24 cellular contexts compared by ENCODE assay signal in genomic region chrX:54819201-54819600, GRCh38. TPM values are rescaled to one million over a fixed set of nuclear protein-coding genes. Genes with fewer than 3 reads are reported as not detected.
A peak's percentile ranks its signal among the peaks of the same experiment; 100 is the strongest.
DNase-seq lines count a peak whose midpoint lies in the region; ATAC-seq and TF ChIP-seq lines count a peak whose summit lies in the region.
"Had no signal": no experiment of that assay in that cellular context is flagged by ENCODE, and none has a peak within 500 bp of the region (broad histone marks: within the 10 kb centered on the region; RNA-seq: fewer than 3 reads in every experiment).

No MANE protein-coding gene starts in this region.

- no peak for DNase-seq in CD8-positive, alpha-beta T cell
- DNase-seq in OCI-LY7 (ENCODE audit: low spot score) (peak; percentile 8), kidney tubule cell (ENCODE audit: low spot score) (peak; percentile 5), renal cortical epithelial cell (ENCODE audit: low read depth) (peak; percentile 6), natural killer cell (no peak)
- no peak for DNase-seq in activated CD8-positive, alpha-beta memory T cell treated with anti-CD3 and anti-CD28 coated beads for 24 hours
- DNase-seq: CD4-positive, CD25-positive, alpha-beta regulatory T cell; COR-L47; DMS79; MG63; NCI-H1417; NCI-H1694 treated with DMSO at 0.1 percent for 48 hours; NCI-H2081 treated with DMSO at 0.1 percent for 48 hours; NCI-H2171 treated with DMSO at 0.1 percent for 48 hours; NCI-H446; NCI-H526 had no signal

- no peaks in the 10 kb centered on the region for H4K20me1 ChIP-seq in OCI-LY7 (ENCODE audit: insufficient read depth, low read length)

- POLR2A ChIA-PET in CD8-positive, alpha-beta T cell (lab: Charles Lee): no interaction called here
- POLR2A ChIA-PET in OCI-LY7 (lab: Charles Lee): no interaction called here

- H3K36me3 ChIP-seq in CD8-positive, alpha-beta T cell (ENCODE audit: insufficient read depth, low read length): peaks cover 4% of the 10 kb centered on the region
- H3K36me3 ChIP-seq in OCI-LY7 (ENCODE audit: insufficient read depth, low read length): no peaks in the 10 kb centered on the region
- H3K36me3 ChIP-seq: SJSA1 had no signal

- H3K9me3 ChIP-seq in CD8-positive, alpha-beta T cell (ENCODE audit: low read length): no peaks in the 10 kb centered on the region
- H3K9me3 ChIP-seq in OCI-LY7 (ENCODE audit: low read length): no peaks in the 10 kb centered on the region
- H3K9me3 ChIP-seq: MG63, SJSA1 had no signal

- H3K27ac Mint-ChIP-seq in CD8-positive, alpha-beta T cell: peak overlapping the region; percentile 22
- H3K27ac Mint-ChIP-seq in natural killer cell: no peak overlapping the region
- H3K27ac Mint-ChIP-seq: CD4-positive, CD25-positive, alpha-beta regulatory T cell had no signal

- H3K4me2 ChIP-seq in OCI-LY7 (ENCODE audit: low read length): no peak overlapping the region

- H3K36me3 Mint-ChIP-seq in CD8-positive, alpha-beta T cell: peaks cover 22% of the 10 kb centered on the region
- no peaks in the 10 kb centered on the region for H3K36me3 Mint-ChIP-seq in natural killer cell
- H3K36me3 Mint-ChIP-seq: CD4-positive, CD25-positive, alpha-beta regulatory T cell had no signal

- no peak overlapping the region for H3K4me3 ChIP-seq in CD8-positive, alpha-beta T cell (ENCODE audit: low read depth, low read length)
- no peak overlapping the region for H3K4me3 ChIP-seq in OCI-LY7 (ENCODE audit: low read depth, low read length, poor library complexity, severe bottlenecking)
- H3K4me3 ChIP-seq: K562, MG63, SJSA1 had no signal

- no peaks in the 10 kb centered on the region for H3K79me2 ChIP-seq in OCI-LY7 (ENCODE audit: insufficient read depth, low read depth, low read length)

- H3K4me3 Mint-ChIP-seq in CD8-positive, alpha-beta T cell: no peak overlapping the region
- H3K4me3 Mint-ChIP-seq in natural killer cell: no peak overlapping the region
- H3K4me3 Mint-ChIP-seq: CD4-positive, CD25-positive, alpha-beta regulatory T cell had no signal

- H3K27me3 Mint-ChIP-seq in CD8-positive, alpha-beta T cell (ENCODE audit: low read depth): no peaks in the 10 kb centered on the region
- no peaks in the 10 kb centered on the region for H3K27me3 Mint-ChIP-seq in natural killer cell (ENCODE audit: low read depth in 2 of 2)
- H3K27me3 Mint-ChIP-seq: CD4-positive, CD25-positive, alpha-beta regulatory T cell had no signal

- no peak overlapping the region for H2AFZ ChIP-seq in OCI-LY7 (ENCODE audit: low read length)

- no peaks in the 10 kb centered on the region for H3K4me1 ChIP-seq in CD8-positive, alpha-beta T cell (ENCODE audit: insufficient read depth, low read length)
- peaks cover 5% of the 10 kb centered on the region for H3K4me1 ChIP-seq in OCI-LY7 (ENCODE audit: insufficient read depth, low read length, poor library complexity, severe bottlenecking)
- H3K4me1 ChIP-seq: SJSA1 had no signal

- H3K9me3 Mint-ChIP-seq in CD8-positive, alpha-beta T cell: no peaks in the 10 kb centered on the region
- H3K9me3 Mint-ChIP-seq in natural killer cell: no peaks in the 10 kb centered on the region

- no peak for ATAC-seq in CD8-positive, alpha-beta T cell
- ATAC-seq in HG02852 (IDR thresholded peaks at IDR 0.05; ENCODE audit: unreplicated experiment) (no peak), natural killer cell (no peak), GM21447 (IDR thresholded peaks at IDR 0.05; ENCODE audit: unreplicated experiment) (no peak)
- ATAC-seq: HCT116, K562, Right ventricle myocardium inferior had no signal

- no peak for TF ChIP-seq CTCF in CD8-positive, alpha-beta T cell (IDR thresholded peaks at IDR 0.05)
- TF ChIP-seq CTCF in OCI-LY7 (conservative IDR thresholded peaks at IDR 0.05; ENCODE audit: low read length) (no peak), natural killer cell (IDR thresholded peaks at IDR 0.05) (no peak)

- intact Hi-C loops in CD8-positive, alpha-beta T cell (cut with DNase I, micrococcal nuclease): no loop called here
- intact Hi-C loops in OCI-LY7 (cut with micrococcal nuclease; ENCODE audit: unreplicated experiment): no loop called here
- intact Hi-C loops in natural killer cell (cut with micrococcal nuclease): no loop called here

- H3K27me3 ChIP-seq in CD8-positive, alpha-beta T cell (ENCODE audit: insufficient read depth, low read length): no peaks in the 10 kb centered on the region
- H3K27me3 ChIP-seq: MG63, SJSA1 had no signal

- CTCF ChIA-PET in CD8-positive, alpha-beta T cell (lab: Charles Lee): no interaction called here
- CTCF ChIA-PET in OCI-LY7 (lab: Charles Lee; ENCODE audit: unreplicated experiment): no interaction called here

- H3K9me2 ChIP-seq in OCI-LY7 (ENCODE audit: insufficient read depth, low read length): no peaks in the 10 kb centered on the region

- H3K27ac ChIP-seq in CD8-positive, alpha-beta T cell (ENCODE audit: low read depth, low read length): no peak overlapping the region
- H3K27ac ChIP-seq in OCI-LY7 (ENCODE audit: low read depth, low read length, poor library complexity, severe bottlenecking): no peak overlapping the region
- H3K27ac ChIP-seq: SJSA1 had no signal

- H3K4me1 Mint-ChIP-seq in CD8-positive, alpha-beta T cell (ENCODE audit: low read depth): peaks cover 5% of the 10 kb centered on the region
- peaks cover 0 to 5% of the 10 kb centered on the region in 2 donors for H3K4me1 Mint-ChIP-seq in natural killer cell
- H3K4me1 Mint-ChIP-seq: CD4-positive, CD25-positive, alpha-beta regulatory T cell had no signal

- no TSS peak for BruUV-seq in OCI-LY7 (replicated peaks; lab: Mats Ljungman, UMichigan)

RNA-seq across cellular contexts. Expression of gene MAGED2, which starts 11.7 kb away (rescaled TPM):
- total RNA-seq in CD8-positive, alpha-beta T cell: 100 to 1,000 TPM in 1 of 2 experiments, 10 to 100 TPM in 1; 97.8 to 114 TPM
- total RNA-seq in OCI-LY7 (2014; rRNA removed; shearing (Covaris generic)): 27.1 and 29.8 TPM in 2 replicates
- total RNA-seq in OCI-LY7 (2022) (43.3 and 48.3 TPM in 2 replicates), renal cortical epithelial cell (213 and 249 TPM in 2 replicates), natural killer cell (10 to 100 TPM; 52.0 to 63.2 (median 57.8) TPM)

RNA-seq across cellular contexts. Expression of gene ITIH6, which starts 21.1 kb away (rescaled TPM):
- total RNA-seq in CD8-positive, alpha-beta T cell: not detected
- not detected in 2 replicates for total RNA-seq in OCI-LY7 (2014; rRNA removed; shearing (Covaris generic))
- total RNA-seq in OCI-LY7 (2022) (not detected in 2 replicates), renal cortical epithelial cell (not detected in 2 replicates), natural killer cell (not detected)
- total RNA-seq: CD4-positive, CD25-positive, alpha-beta regulatory T cell; H1; K562; LHCN-M2; Right ventricle myocardium inferior; SJSA1 had no signal

Comparison
In these comparisons a context has a peak if more than half of its experiments do, and no peak if none do; other contexts are left out.
1. DNase-seq: peak in OCI-LY7 (single experiment), kidney tubule cell (single experiment) and renal cortical epithelial cell (single experiment); none in CD8-positive, alpha-beta T cell (0 of 7), activated CD8-positive, alpha-beta memory T cell treated with anti-CD3 and anti-CD28 coated beads for 24 hours (single experiment) and natural killer cell (single experiment).